In the genomic region with DNA sequence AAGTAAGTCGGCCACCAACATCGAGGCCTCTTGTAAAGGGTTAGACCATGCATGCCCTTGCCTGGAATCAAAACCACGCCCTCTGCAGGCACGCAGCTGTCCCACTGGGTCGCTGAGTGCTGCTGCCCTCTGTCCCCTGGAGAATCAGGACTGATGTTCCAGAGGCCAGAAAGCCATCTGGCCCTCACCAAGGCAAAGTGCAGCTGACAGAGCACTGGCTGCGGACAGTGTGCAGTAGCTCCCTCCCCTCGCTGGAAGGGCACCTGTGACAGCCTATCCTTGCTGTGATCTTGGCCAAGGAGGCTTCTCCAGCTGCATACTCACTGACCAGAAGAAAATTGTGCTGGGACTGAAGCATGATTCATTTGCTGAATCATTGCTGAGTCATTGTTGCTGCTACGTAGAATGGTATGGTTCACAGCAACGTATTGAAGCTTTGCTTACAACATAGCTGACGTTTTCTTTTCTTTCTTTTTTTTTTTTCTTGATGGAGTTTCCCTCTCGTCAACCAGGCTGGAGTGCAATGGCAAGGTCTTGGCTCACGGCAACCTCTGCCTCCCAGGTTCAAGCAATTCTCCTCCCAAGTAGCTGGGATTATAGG, we compare ENCODE assay signal across 8 cellular contexts. TPM values are rescaled to one million over a fixed set of nuclear protein-coding genes. Genes with fewer than 3 reads are reported as not detected.
DNase-seq lines count a peak whose midpoint lies in the region; ATAC-seq lines count a peak whose summit lies in the region.

No MANE protein-coding gene starts in this region.

- DNase-seq in COLO829 (ENCODE audit: low spot score) (peak; percentile 77), LoVo (ENCODE audit: low spot score) (peak; percentile 91), amniotic stem cell (lab: John Stamatoyannopoulos, UW) (peak; percentile 92), lung microvascular endothelial cell (ENCODE audit: low read depth in 2 of 2) (peak; percentile 66 to 96), NCI-H2029 (lab: John Stamatoyannopoulos, UW) (no peak)

- no peak for ATAC-seq in GM18519 (IDR thresholded peaks at IDR 0.05; ENCODE audit: low FRiP score, unreplicated experiment)
- no peak for ATAC-seq in GM19397 (IDR thresholded peaks at IDR 0.05; ENCODE audit: unreplicated experiment)
- ATAC-seq in GM21619 (IDR thresholded peaks at IDR 0.05; ENCODE audit: unreplicated experiment): no peak

RNA-seq across cellular contexts. Expression of gene DDC, which starts 30.4 kb away (rescaled TPM):
- total RNA-seq in lung microvascular endothelial cell: not detected in 2 replicates
